Comparison of ENCODE assay signal across 10 cellular contexts in genomic region chrX:48695524-48695875, GRCh38. TPM values are rescaled to one million over a fixed set of nuclear protein-coding genes. Genes with fewer than 3 reads are reported as not detected.
A peak's percentile ranks its signal among the peaks of the same experiment; 100 is the strongest.
DNase-seq lines count a peak whose midpoint lies in the region; ATAC-seq and TF ChIP-seq lines count a peak whose summit lies in the region.
"Had no signal": no experiment of that assay in that cellular context is flagged by ENCODE, and none has a peak within 500 bp of the region (broad histone marks: within the 10 kb centered on the region; RNA-seq: fewer than 3 reads in every experiment).

No MANE protein-coding gene starts in this region.

- TF ChIP-seq CTCF in type B pancreatic cell (conservative IDR thresholded peaks at IDR 0.05): no peak

- H3K9me3 Mint-ChIP-seq in activated naive CD4-positive, alpha-beta T cell treated with anti-CD3 and anti-CD28 coated beads, Interleukin-2, amount 50 U/mL, for 24 hours: no peaks in the 10 kb centered on the region
- H3K9me3 Mint-ChIP-seq in activated naive CD8-positive, alpha-beta T cell (ENCODE audit: low read depth): no peaks in the 10 kb centered on the region
- H3K9me3 Mint-ChIP-seq in type B pancreatic cell: no peaks in the 10 kb centered on the region

- DNase-seq in activated naive CD4-positive, alpha-beta T cell (lab: John Stamatoyannopoulos, UW): no peak
- DNase-seq in left kidney (ENCODE audit: low read depth, low spot score) (peak; percentile 25), type B pancreatic cell (ENCODE audit: extremely low spot score, unreplicated experiment) (no peak), NCI-H187 (lab: John Stamatoyannopoulos, UW) (no peak)
- DNase-seq: activated CD4-positive, CD25-positive, alpha-beta regulatory T cell treated with anti-CD3 and anti-CD28 coated beads, Interleukin-2, amount 50 U/mL, for 72 hours; stimulated activated CD4-positive, alpha-beta T cell treated with anti-CD3 and anti-CD28 coated beads, Interleukin-15, amount 100 ng/mL, for 24 hours had no signal

- no peak for ATAC-seq in HG02852 (IDR thresholded peaks at IDR 0.05; ENCODE audit: unreplicated experiment)
- ATAC-seq in HG03280 (IDR thresholded peaks at IDR 0.05; ENCODE audit: unreplicated experiment): no peak

- peaks cover 22% of the 10 kb centered on the region for H3K4me1 Mint-ChIP-seq in activated naive CD4-positive, alpha-beta T cell treated with anti-CD3 and anti-CD28 coated beads, Interleukin-2, amount 50 U/mL, for 24 hours
- H3K4me1 Mint-ChIP-seq in activated naive CD8-positive, alpha-beta T cell (ENCODE audit: low read depth): peaks cover 26% of the 10 kb centered on the region
- H3K4me1 Mint-ChIP-seq in type B pancreatic cell (ENCODE audit: unreplicated experiment): peaks cover 7% of the 10 kb centered on the region

- peak overlapping the region; percentile 95 for H3K4me3 Mint-ChIP-seq in activated naive CD4-positive, alpha-beta T cell treated with anti-CD3 and anti-CD28 coated beads, Interleukin-2, amount 50 U/mL, for 24 hours
- H3K4me3 Mint-ChIP-seq in activated naive CD8-positive, alpha-beta T cell: peak overlapping the region; percentile 87
- H3K4me3 Mint-ChIP-seq in type B pancreatic cell: peak overlapping the region; percentile 90

- H3K27me3 Mint-ChIP-seq in activated naive CD4-positive, alpha-beta T cell treated with anti-CD3 and anti-CD28 coated beads, Interleukin-2, amount 50 U/mL, for 24 hours: no peaks in the 10 kb centered on the region
- no peaks in the 10 kb centered on the region for H3K27me3 Mint-ChIP-seq in activated naive CD8-positive, alpha-beta T cell
- H3K27me3 Mint-ChIP-seq in type B pancreatic cell: peaks cover 3% of the 10 kb centered on the region

- peak overlapping the region; percentile 96 for H3K27ac Mint-ChIP-seq in activated naive CD4-positive, alpha-beta T cell treated with anti-CD3 and anti-CD28 coated beads, Interleukin-2, amount 50 U/mL, for 24 hours
- H3K27ac Mint-ChIP-seq in activated naive CD8-positive, alpha-beta T cell: peak overlapping the region; percentile 92
- H3K27ac Mint-ChIP-seq in type B pancreatic cell: peak overlapping the region; percentile 75

- H3K36me3 Mint-ChIP-seq in activated naive CD4-positive, alpha-beta T cell treated with anti-CD3 and anti-CD28 coated beads, Interleukin-2, amount 50 U/mL, for 24 hours: no peaks in the 10 kb centered on the region
- H3K36me3 Mint-ChIP-seq in activated naive CD8-positive, alpha-beta T cell: no peaks in the 10 kb centered on the region
- peaks cover 6% of the 10 kb centered on the region for H3K36me3 Mint-ChIP-seq in type B pancreatic cell

RNA-seq across cellular contexts. Expression of gene SUV39H1, which starts 1.0 kb away (rescaled TPM):
- total RNA-seq in type B pancreatic cell (ENCODE audit: low replicate concordance): 6.4 and 11.5 TPM in 2 replicates

RNA-seq across cellular contexts. Expression of gene WAS, which starts 11.9 kb away (rescaled TPM):
- total RNA-seq in type B pancreatic cell (ENCODE audit: low replicate concordance): 0.62 and 0.82 TPM in 2 replicates
